ENCODE assay signal across 8 cellular contexts in the genomic region with DNA sequence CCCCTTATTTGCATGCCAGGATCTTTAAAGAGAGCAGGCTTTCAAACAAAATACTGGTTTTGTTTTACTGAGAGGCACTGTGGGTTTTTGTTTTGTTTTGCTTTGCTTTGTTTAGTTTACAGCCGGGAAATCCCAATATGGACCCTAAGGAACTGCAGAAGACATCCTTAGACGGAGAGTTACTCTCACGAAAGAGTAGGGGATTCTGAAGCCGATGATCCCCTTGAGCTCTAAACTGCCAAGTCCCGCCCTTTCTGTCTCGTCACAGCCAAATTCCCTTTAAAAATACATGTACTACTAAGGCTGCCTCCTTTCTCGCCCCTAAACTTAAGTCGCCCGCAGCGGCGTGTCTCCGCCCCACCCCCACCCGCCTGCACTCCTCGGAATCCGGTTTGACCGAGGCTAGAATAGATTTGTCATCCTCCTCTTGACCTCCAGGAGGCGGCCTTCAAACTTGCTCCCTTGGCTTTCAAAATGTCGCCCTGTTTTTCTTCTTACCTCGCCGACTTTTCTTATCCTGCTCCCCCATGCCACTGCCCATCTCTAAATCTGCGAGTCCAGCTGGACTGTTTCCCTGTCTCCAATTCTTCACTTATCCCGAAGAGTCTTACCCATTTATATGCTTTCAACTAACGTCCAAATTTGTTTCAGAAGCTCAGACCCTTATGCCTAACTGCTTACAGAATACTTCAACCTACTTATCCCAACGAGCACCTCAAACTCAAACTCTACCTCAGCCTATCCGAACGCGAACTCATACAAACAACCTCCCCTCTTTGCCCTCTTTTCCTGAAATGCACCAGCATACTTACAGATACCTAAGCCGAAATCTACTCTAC. TPM values are rescaled to one million over a fixed set of nuclear protein-coding genes. Genes with fewer than 3 reads are reported as not detected.
DNase-seq lines count a peak whose midpoint lies in the region; ATAC-seq and TF ChIP-seq lines count a peak whose summit lies in the region.

No MANE protein-coding gene starts in this region.

- H3K27me3 Mint-ChIP-seq in activated CD4-positive, alpha-beta T cell treated with anti-CD3 and anti-CD28 coated beads, Interleukin-2, amount 10 ng/mL, durations not matched to agents 7 days and 5 days: no peaks in the 10 kb centered on the region

- peaks cover 7% of the 10 kb centered on the region for H3K4me1 Mint-ChIP-seq in activated CD4-positive, alpha-beta T cell treated with anti-CD3 and anti-CD28 coated beads, Interleukin-2, amount 10 ng/mL, durations not matched to agents 7 days and 5 days

- ATAC-seq in HG03457 (IDR thresholded peaks at IDR 0.05; ENCODE audit: unreplicated experiment) (peak; percentile 8), lower lobe of right lung (peak; percentile 58 to 65)

- POLR2A ChIA-PET in AG04450 (lab: Yijun Ruan, JAX): interaction anchor here (0.6 to 4.4 kb wide), 21 partner anchors 11 to 1393 kb away, joined by 3 to 38 read pairs (median 6); partner anchors contain the start of genes BOLA1, MTMR11, PLEKHO1 and SF3B4
- POLR2A ChIA-PET in activated CD4-positive, alpha-beta T cell treated with anti-CD3 and anti-CD28 coated beads, Interleukin-2, amount 10 ng/mL, durations not matched to agents 7 days and 5 days (lab: Charles Lee): interaction anchor here (0.5 to 4.2 kb wide), 13 partner anchors 11 to 299 kb away, joined by 3 to 31 read pairs (median 5); partner anchors contain the start of genes BOLA1 and SF3B4

- H3K4me3 ChIP-seq in AG04450 (ENCODE audit: low read depth, low read length) (peak overlapping the region; percentile 77), dorsolateral prefrontal cortex (peak overlapping the region; percentile 64 to 99 (median 85)), lower lobe of right lung (peak overlapping the region; percentile 70)

- H3K36me3 ChIP-seq in lower lobe of right lung: no peaks in the 10 kb centered on the region

- peaks cover 16% of the 10 kb centered on the region for H3K4me1 ChIP-seq in lower lobe of right lung

- H3K27me3 ChIP-seq in AG04450 (ENCODE audit: control insufficient read depth, insufficient read depth, low read length): no peaks in the 10 kb centered on the region
- H3K27me3 ChIP-seq in dorsolateral prefrontal cortex: no peaks in the 10 kb centered on the region
- H3K27me3 ChIP-seq in lower lobe of right lung (ENCODE audit: low read depth): no peaks in the 10 kb centered on the region

- in situ Hi-C loops in GM18951 (cut with MboI; ENCODE audit: low sequenced_read_pairs, unreplicated experiment): no loop called here

- H3K9me3 Mint-ChIP-seq in activated CD4-positive, alpha-beta T cell treated with anti-CD3 and anti-CD28 coated beads, Interleukin-2, amount 10 ng/mL, durations not matched to agents 7 days and 5 days: no peaks in the 10 kb centered on the region

- TF ChIP-seq CTCF in AG04450 (IDR thresholded peaks at IDR 0.05; ENCODE audit: low read depth, low read length): peak; percentile 63
- peak; percentile 32 to 74 (median 60) for TF ChIP-seq CTCF in dorsolateral prefrontal cortex (IDR thresholded peaks at IDR 0.05 in 54 of 56, conservative IDR thresholded peaks at IDR 0.05 in 2 of 56; ENCODE audit: low read depth in 1 of 56, partially characterized antibody in 56 of 56)
- TF ChIP-seq CTCF in lower lobe of right lung (IDR thresholded peaks at IDR 0.05): peak; percentile 57

- H3K9me3 ChIP-seq in AG04450 (ENCODE audit: control insufficient read depth, insufficient read depth, low read length) (no peaks in the 10 kb centered on the region; the same call in 1 of the 2 replicates), lower lobe of right lung (no peaks in the 10 kb centered on the region)

- no peak overlapping the region for H3K27ac Mint-ChIP-seq in activated CD4-positive, alpha-beta T cell treated with anti-CD3 and anti-CD28 coated beads, Interleukin-2, amount 10 ng/mL, durations not matched to agents 7 days and 5 days

- intact Hi-C loops in dorsolateral prefrontal cortex (cut with DNase I) (no loop called here), lower lobe of right lung (cut with DNase I) (no loop called here)

- CTCF ChIA-PET in AG04450 (lab: Charles Lee): interaction anchor here (0.8 to 2.1 kb wide), 10 partner anchors 13 to 299 kb away, joined by 3 to 9 read pairs (median 3); no protein-coding TSS in a partner anchor
- CTCF ChIA-PET in activated CD4-positive, alpha-beta T cell treated with anti-CD3 and anti-CD28 coated beads, Interleukin-2, amount 10 ng/mL, durations not matched to agents 7 days and 5 days (lab: Charles Lee): interaction anchor here (0.6 to 1.8 kb wide), 20 partner anchors 8 to 742 kb away, joined by 3 to 12 read pairs (median 4); partner anchors contain the start of genes PLEKHO1, RPRD2 and VPS45

- H3K27ac ChIP-seq in AG04450 (ENCODE audit: low read depth, low read length) (peak overlapping the region; percentile 99), dorsolateral prefrontal cortex (peak overlapping the region; percentile 93 to 100 (median 99)), lower lobe of right lung (peak overlapping the region; percentile 99)

- H3K4me3 Mint-ChIP-seq in activated CD4-positive, alpha-beta T cell treated with anti-CD3 and anti-CD28 coated beads, Interleukin-2, amount 10 ng/mL, durations not matched to agents 7 days and 5 days: no peak overlapping the region

- H3K36me3 Mint-ChIP-seq in activated CD4-positive, alpha-beta T cell treated with anti-CD3 and anti-CD28 coated beads, Interleukin-2, amount 10 ng/mL, durations not matched to agents 7 days and 5 days (ENCODE audit: low read depth): no peaks in the 10 kb centered on the region

- TF ChIP-seq POLR2A in GM18951 (IDR thresholded peaks at IDR 0.05; ENCODE audit: extremely low read depth, insufficient read depth, insufficient read length): peak; percentile 95

- peak; percentile 77 for DNase-seq in AG04450 (ENCODE audit: low read depth, low spot score)
- peak; percentile 98 to 99 for DNase-seq in NCI-H526 (lab: John Stamatoyannopoulos, UW)
- peak; percentile 85 for DNase-seq in activated CD4-positive, alpha-beta T cell treated with anti-CD3 and anti-CD28 coated beads, Interleukin-2, amount 10 ng/mL, durations not matched to agents 7 days and 5 days
- DNase-seq in dorsolateral prefrontal cortex: peak; percentile 34 to 73 (median 60)
- DNase-seq in lower lobe of right lung: peak; percentile 83
- peak; percentile 74 to 82 for DNase-seq in stimulated activated CD4-positive, alpha-beta T cell treated with anti-CD3 and anti-CD28 coated beads, Interleukin-4, amount 100 ng/mL, for 48 hours (ENCODE audit: low read depth in 2 of 2)

RNA-seq across cellular contexts. Expression of gene BOLA1, which starts 11.0 kb away (rescaled TPM):
- 10.1 and 11.8 TPM in 2 replicates for polyA plus RNA-seq in AG04450 (2011; rRNA removed)
- polyA minus RNA-seq in AG04450 (2011; rRNA and poly(A)+ RNA removed): 0.69 and 1.5 TPM in 2 replicates
- total RNA-seq in activated CD4-positive, alpha-beta T cell treated with anti-CD3 and anti-CD28 coated beads, Interleukin-2, amount 10 ng/mL, durations not matched to agents 7 days and 5 days: 10 to 100 TPM; 20.3 to 20.6 TPM
- total RNA-seq in dorsolateral prefrontal cortex (10 to 100 TPM; 10.4 to 23.1 (median 15.9) TPM), lower lobe of right lung (11.5 TPM)

RNA-seq across cellular contexts. Expression of gene SV2A, which starts 29.3 kb away (rescaled TPM):
- 25.8 and 27.3 TPM in 2 replicates for polyA plus RNA-seq in AG04450 (2011; rRNA removed)
- 48.2 and 54.4 TPM in 2 replicates for polyA minus RNA-seq in AG04450 (2011; rRNA and poly(A)+ RNA removed)
- total RNA-seq in activated CD4-positive, alpha-beta T cell treated with anti-CD3 and anti-CD28 coated beads, Interleukin-2, amount 10 ng/mL, durations not matched to agents 7 days and 5 days: 1 to 10 TPM; 7.5 to 7.7 TPM
- total RNA-seq in dorsolateral prefrontal cortex: 100 to 1,000 TPM in 113 of 120 experiments, 10 to 100 TPM in 7; 78.3 to 287 (median 196) TPM
- 0.86 TPM for total RNA-seq in lower lobe of right lung

RNA-seq across cellular contexts. Expression of gene SF3B4, which starts 39.2 kb away (rescaled TPM):
- polyA plus RNA-seq in AG04450 (2011; rRNA removed): 47.6 and 52.7 TPM in 2 replicates
- polyA minus RNA-seq in AG04450 (2011; rRNA and poly(A)+ RNA removed): 44.2 and 50.1 TPM in 2 replicates
- total RNA-seq in activated CD4-positive, alpha-beta T cell treated with anti-CD3 and anti-CD28 coated beads, Interleukin-2, amount 10 ng/mL, durations not matched to agents 7 days and 5 days: 100 to 1,000 TPM in 1 of 2 experiments, 10 to 100 TPM in 1; 90.2 to 101 TPM
- total RNA-seq in dorsolateral prefrontal cortex (10 to 100 TPM; 17.5 to 36.2 (median 25.7) TPM), lower lobe of right lung (45.5 TPM)

RNA-seq across cellular contexts. Expression of gene MTMR11, which starts 48.3 kb away (rescaled TPM):
- polyA plus RNA-seq in AG04450 (2011; rRNA removed): 13.9 and 17.0 TPM in 2 replicates
- 20.1 and 21.4 TPM in 2 replicates for polyA minus RNA-seq in AG04450 (2011; rRNA and poly(A)+ RNA removed)
- total RNA-seq in activated CD4-positive, alpha-beta T cell treated with anti-CD3 and anti-CD28 coated beads, Interleukin-2, amount 10 ng/mL, durations not matched to agents 7 days and 5 days: 1 to 10 TPM; 2.1 to 2.8 TPM
- total RNA-seq in dorsolateral prefrontal cortex (10 to 100 TPM in 106 of 120 experiments, 1 to 10 TPM in 14; 5.4 to 32.3 (median 13.3) TPM), lower lobe of right lung (20.4 TPM)

Comparison
In these comparisons a context has a peak if more than half of its experiments do, and no peak if none do; other contexts are left out.
1. Peak in every context shown above with its lines: DNase-seq, ATAC-seq, H3K4me3 ChIP-seq and H3K27ac ChIP-seq.
2. RNA of gene SV2A, which starts 29.3 kb away (total RNA-seq): 78.3 to 287 TPM in dorsolateral prefrontal cortex; 7.5 to 7.7 TPM in activated CD4-positive, alpha-beta T cell treated with anti-CD3 and anti-CD28 coated beads, Interleukin-2, amount 10 ng/mL, durations not matched to agents 7 days and 5 days and 0.86 TPM in lower lobe of right lung (single experiment); every median in the first group is over 4 times any median in the second.